In genomic region chr17:82902972-82903874, GRCh38 we compare ENCODE assay signal across 26 cellular contexts.
"Had no signal": no experiment of that assay in that cellular context is flagged by ENCODE, and none has a peak within 500 bp of the region (broad histone marks: within the 10 kb centered on the region; RNA-seq: fewer than 3 reads in every experiment).

No MANE protein-coding gene starts in this region.

- ATAC-seq: esophagus mucosa; left lung; lower lobe of right lung; sciatic nerve; stimulated activated naive B cell treated with anti-CD40 and anti-IgM and Interleukin-4, amounts not matched to agents 10 μg/mL and 1 μg/mL and 100 μg/mL, for 72 hours; stimulated activated naive CD8-positive, alpha-beta T cell treated with anti-CD3 and anti-CD28 coated beads, Interleukin-15, amount 100 ng/mL, for 72 hours; upper lobe of right lung had no signal

- H3K27ac Mint-ChIP-seq: memory B cell; stimulated activated naive B cell treated with anti-CD40 and anti-IgM and Interleukin-4, amounts not matched to agents 10 μg/mL and 1 μg/mL and 100 μg/mL, for 72 hours had no signal

- H3K27me3 Mint-ChIP-seq: memory B cell; stimulated activated naive CD8-positive, alpha-beta T cell treated with anti-CD3 and anti-CD28 coated beads, Interleukin-15, amount 100 ng/mL, for 72 hours had no signal

- H3K27ac ChIP-seq: dorsolateral prefrontal cortex, left lung, lower lobe of right lung, neutrophil, psoas muscle, skin epidermis, testis, tibial nerve, upper lobe of right lung, vagina had no signal

- H3K27me3 ChIP-seq: dorsolateral prefrontal cortex, left lung, neutrophil, testis, tibial nerve, upper lobe of right lung, vagina had no signal

- H3K4me3 ChIP-seq: dorsolateral prefrontal cortex, left lung, lower lobe of right lung, psoas muscle, skin epidermis, testis, tibial nerve, upper lobe of right lung, vagina had no signal

- H3K4me1 ChIP-seq: left lung, lower lobe of right lung, upper lobe of right lung, vagina had no signal

- H3K9me3 ChIP-seq: left lung, lower lobe of right lung, neutrophil, psoas muscle, testis, tibial nerve, upper lobe of right lung, vagina had no signal

- H3K4me3 Mint-ChIP-seq: memory B cell; nephron; stimulated activated naive B cell treated with anti-CD40 and anti-IgM and Interleukin-4, amounts not matched to agents 10 μg/mL and 1 μg/mL and 100 μg/mL, for 72 hours; stimulated activated naive CD8-positive, alpha-beta T cell treated with anti-CD3 and anti-CD28 coated beads, Interleukin-15, amount 100 ng/mL, for 72 hours had no signal

- DNase-seq: cortex of kidney; dorsolateral prefrontal cortex; effector CD8-positive, alpha-beta T cell; islet precursor cell; lower lobe of right lung; midbrain; naive B cell; psoas muscle; retina; stimulated activated CD4-positive, alpha-beta T cell treated with anti-CD3 and anti-CD28 coated beads, Interleukin-2, amount 100 ng/mL, for 24 hours; stimulated activated CD4-positive, alpha-beta T cell treated with anti-CD3 and anti-CD28 coated beads, Interleukin-4, amount 100 ng/mL, for 4 hours; stimulated activated naive B cell treated with anti-CD40 and anti-IgM and Interleukin-4, amounts not matched to agents 10 μg/mL and 1 μg/mL and 100 μg/mL, for 72 hours; stimulated activated naive CD8-positive, alpha-beta T cell treated with anti-CD3 and anti-CD28 coated beads, Interleukin-15, amount 100 ng/mL, for 72 hours; testis; upper lobe of right lung had no signal

- FAIRE-seq: endometrium, frontal cortex had no signal

- H3K9me3 Mint-ChIP-seq: memory B cell; naive B cell; nephron; stimulated activated naive B cell treated with anti-CD40 and anti-IgM and Interleukin-4, amounts not matched to agents 10 μg/mL and 1 μg/mL and 100 μg/mL, for 72 hours; stimulated activated naive CD8-positive, alpha-beta T cell treated with anti-CD3 and anti-CD28 coated beads, Interleukin-15, amount 100 ng/mL, for 72 hours had no signal
